12 cellular contexts compared by ENCODE assay signal in the genomic region with DNA sequence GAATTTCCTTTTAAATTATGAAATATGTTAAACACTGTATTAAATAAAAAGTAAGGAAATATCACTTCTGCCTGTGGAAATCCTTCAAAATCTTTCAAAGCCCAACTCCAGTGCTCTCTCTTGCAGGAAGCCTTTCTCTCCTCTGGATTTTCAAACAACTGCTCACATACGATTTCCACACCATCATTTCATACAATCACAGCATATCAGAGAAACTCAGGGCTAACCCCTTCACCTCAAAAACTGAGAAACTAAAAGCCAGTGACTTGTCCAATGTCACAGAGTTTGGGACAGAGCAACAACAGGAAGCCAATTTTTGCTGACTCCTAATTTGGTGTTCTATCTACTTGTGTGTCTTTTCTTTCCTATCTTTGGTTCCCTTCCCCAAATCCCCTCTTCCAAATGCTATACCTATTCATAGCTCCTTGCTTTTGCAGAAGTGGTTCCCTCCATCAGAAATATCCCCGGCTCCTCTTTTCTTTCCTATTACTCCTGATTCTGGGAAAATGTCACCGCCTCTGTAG. TPM values are rescaled to one million over a fixed set of nuclear protein-coding genes. Genes with fewer than 3 reads are reported as not detected.
"Had no signal": no experiment of that assay in that cellular context is flagged by ENCODE, and none has a peak within 500 bp of the region (broad histone marks: within the 10 kb centered on the region; RNA-seq: fewer than 3 reads in every experiment).

No MANE protein-coding gene starts in this region.

- H3K4me3 ChIP-seq: GM23248, HAP-1 had no signal

- H3K4me3 Mint-ChIP-seq: HFFc6 had no signal

- ATAC-seq: HCT116 had no signal

- FAIRE-seq: HTR-8/SVneo had no signal

- H3K27ac Mint-ChIP-seq: HFFc6 had no signal

- H3K27ac ChIP-seq: GM23248, KMS-11 had no signal

- H3K36me3 ChIP-seq: HAP-1 had no signal

- H3K9me3 Mint-ChIP-seq: HFFc6 had no signal

- H3K4me2 ChIP-seq: KMS-11 had no signal

- H3K9ac ChIP-seq: GM23248, KMS-11 had no signal

- DNase-seq: GM23248, GOT3, HFFc6, IMR-90, KBM-7 had no signal

- H2AFZ ChIP-seq: GM23248 had no signal

- H3K9me3 ChIP-seq: HAP-1 had no signal

- H3K4me1 ChIP-seq: HAP-1 had no signal

RNA-seq across cellular contexts. Expression of a gene that starts 12.4 kb away (rescaled TPM):
- total RNA-seq: GM23248, HFFc6, HT-29, IMR-90 had no signal
- polyA plus RNA-seq: GM23248, IMR-90 had no signal

RNA-seq across cellular contexts. Expression of a gene that starts 54.6 kb away (rescaled TPM):
- total RNA-seq: GM23248, H4, H7, HFFc6, IMR-90 had no signal
- polyA plus RNA-seq: GM23248, IMR-90 had no signal
